21 cellular contexts compared by ENCODE assay signal in genomic region chr17:41406205-41406604, GRCh38. TPM values are rescaled to one million over a fixed set of nuclear protein-coding genes. Genes with fewer than 3 reads are reported as not detected.
DNase-seq lines count a peak whose midpoint lies in the region; TF ChIP-seq lines count a peak whose summit lies in the region.
"Had no signal": no experiment of that assay in that cellular context is flagged by ENCODE, and none has a peak within 500 bp of the region (broad histone marks: within the 10 kb centered on the region; RNA-seq: fewer than 3 reads in every experiment).

No MANE protein-coding gene starts in this region.

- no peaks in the 10 kb centered on the region for H3K79me1 ChIP-seq in mesendoderm (ENCODE audit: low read length)

- no peaks in the 10 kb centered on the region for H3K9me3 ChIP-seq in GM23248 (ENCODE audit: low read depth)
- H3K9me3 ChIP-seq: adrenal gland, colonic mucosa, tibial artery had no signal

- in situ Hi-C loops in GM23248 (cut with MboI): no loop called here

- H3K18ac ChIP-seq in mesendoderm (ENCODE audit: low read length): no peak overlapping the region

- intact Hi-C loops in activated T-helper 1 cell treated with anti-CD3 and anti-CD28 coated beads, Interleukin-12 subunit alpha, Interleukin-12 subunit beta, Interleukin-2, Interleukin-4 antibody, amounts not matched to agents 30 ng/mL and 10 ng/mL and 1 ng/mL, durations not matched to agents 14 hours and 24 hours and 36 hours (cut with micrococcal nuclease): loop anchor here (10.0 kb wide), 1 partner anchor 259 kb away; no protein-coding TSS in a partner anchor

- WGBS in mesendoderm (ENCODE audit: extremely low coverage, insufficient coverage, low lambda C conversion rate): no CpG with 5 or more reads among the region's 5 CpGs
- WGBS in GM23248 (ENCODE audit: low coverage in 1 of 2, low lambda C conversion rate in 2 of 2, missing lambda C conversion rate in 2 of 2), 2 experiments: 72 to 75% methylated on average over 5 of the region's 5 CpGs

- H3K27me3 ChIP-seq in mesendoderm (ENCODE audit: insufficient read depth, low read length, poor library complexity) (no peaks in the 10 kb centered on the region), GM23248 (replicated peaks; ENCODE audit: insufficient read depth) (no peaks in the 10 kb centered on the region)
- H3K27me3 ChIP-seq: adrenal gland, colonic mucosa, tibial artery had no signal

- peaks cover 30% of the 10 kb centered on the region for H3F3A ChIP-seq in GM23248 (ENCODE audit: insufficient read depth)

- H3K36me3 Mint-ChIP-seq in activated T-helper 1 cell treated with anti-CD3 and anti-CD28 coated beads, Interleukin-12 subunit alpha, Interleukin-12 subunit beta, Interleukin-2, Interleukin-4 antibody, amounts not matched to agents 30 ng/mL and 10 ng/mL and 1 ng/mL, durations not matched to agents 14 hours and 24 hours and 36 hours (ENCODE audit: low read depth): peaks cover 2% of the 10 kb centered on the region
- H3K36me3 Mint-ChIP-seq: CD4-positive, alpha-beta memory T cell had no signal

- H3K36me3 ChIP-seq in mesendoderm (ENCODE audit: control insufficient read depth, insufficient read depth, low read length) (no peaks in the 10 kb centered on the region), GM23248 (ENCODE audit: low read depth) (no peaks in the 10 kb centered on the region)
- H3K36me3 ChIP-seq: adrenal gland, colonic mucosa, tibial artery had no signal

- no peak overlapping the region for H2BK15ac ChIP-seq in mesendoderm (replicated peaks; ENCODE audit: low read depth)

- H2BK5ac ChIP-seq in mesendoderm (ENCODE audit: low read length): no peak overlapping the region

- H3K23ac ChIP-seq in mesendoderm (ENCODE audit: low read length): no peak overlapping the region

- H3K4me1 ChIP-seq in mesendoderm (ENCODE audit: control insufficient read depth, low read depth, low read length) (no peaks in the 10 kb centered on the region), GM23248 (ENCODE audit: insufficient read depth) (peaks cover 30% of the 10 kb centered on the region)
- H3K4me1 ChIP-seq: adrenal gland, colonic mucosa, tibial artery had no signal

- H3K27ac Mint-ChIP-seq in activated T-helper 1 cell treated with anti-CD3 and anti-CD28 coated beads, Interleukin-12 subunit alpha, Interleukin-12 subunit beta, Interleukin-2, Interleukin-4 antibody, amounts not matched to agents 30 ng/mL and 10 ng/mL and 1 ng/mL, durations not matched to agents 14 hours and 24 hours and 36 hours: no peak overlapping the region
- H3K27ac Mint-ChIP-seq: activated CD4-positive, alpha-beta T cell treated with anti-CD3 and anti-CD28 coated beads, Interleukin-2, amount 10 ng/mL, durations not matched to agents 24 days and 14 days; T-helper 2 cell treated with Interferon-gamma antibody and Interleukin-4, amounts not matched to agents 5 μg/mL and 100 μg/mL, for 36 hours had no signal

- no peak overlapping the region for H4K8ac ChIP-seq in mesendoderm (ENCODE audit: low read depth, low read length)

- H4K20me1 ChIP-seq in GM23248 (ENCODE audit: insufficient read depth): no peaks in the 10 kb centered on the region

- no peak overlapping the region for H2AK5ac ChIP-seq in mesendoderm (ENCODE audit: low read length)

- no peak overlapping the region for H3K56ac ChIP-seq in mesendoderm (ENCODE audit: low read length)

- H2AFZ ChIP-seq in GM23248: no peak overlapping the region

- H3K4me3 Mint-ChIP-seq in activated T-helper 1 cell treated with anti-CD3 and anti-CD28 coated beads, Interleukin-12 subunit alpha, Interleukin-12 subunit beta, Interleukin-2, Interleukin-4 antibody, amounts not matched to agents 30 ng/mL and 10 ng/mL and 1 ng/mL, durations not matched to agents 14 hours and 24 hours and 36 hours: no peak overlapping the region
- H3K4me3 Mint-ChIP-seq: activated CD4-positive, alpha-beta T cell treated with anti-CD3 and anti-CD28 coated beads, Interleukin-2, amount 10 ng/mL, durations not matched to agents 24 days and 14 days; CD4-positive, alpha-beta memory T cell; T-helper 2 cell treated with Interferon-gamma antibody and Interleukin-4, amounts not matched to agents 5 μg/mL and 100 μg/mL, for 36 hours had no signal

- H3K4me1 Mint-ChIP-seq in activated T-helper 1 cell treated with anti-CD3 and anti-CD28 coated beads, Interleukin-12 subunit alpha, Interleukin-12 subunit beta, Interleukin-2, Interleukin-4 antibody, amounts not matched to agents 30 ng/mL and 10 ng/mL and 1 ng/mL, durations not matched to agents 14 hours and 24 hours and 36 hours (ENCODE audit: low read depth): peaks cover 33% of the 10 kb centered on the region

- H3K79me2 ChIP-seq in mesendoderm (ENCODE audit: control insufficient read depth, insufficient read depth, low read length): no peaks in the 10 kb centered on the region
- no peaks in the 10 kb centered on the region for H3K79me2 ChIP-seq in GM23248 (ENCODE audit: insufficient read depth)

- DNase-seq in EH (ENCODE audit: low read depth) (peak; percentile 41), HT1080 (ENCODE audit: low read depth) (peak; percentile 18), choroid plexus epithelial cell (ENCODE audit: low read depth) (peak; percentile 25), mesendoderm (peak; percentile 33), hippocampal formation (lab: John Stamatoyannopoulos, UW) (no peak), GM23248 (no peak)
- DNase-seq in activated T-helper 1 cell treated with anti-CD3 and anti-CD28 coated beads, Interleukin-12 subunit alpha, Interleukin-12 subunit beta, Interleukin-2, Interleukin-4 antibody, amounts not matched to agents 30 ng/mL and 10 ng/mL and 1 ng/mL, durations not matched to agents 14 hours and 24 hours and 36 hours (ENCODE audit: low spot score): no peak
- DNase-seq: activated CD4-positive, alpha-beta T cell treated with anti-CD3 and anti-CD28 coated beads, Interleukin-2, amount 10 ng/mL, durations not matched to agents 24 days and 14 days; activated T-cell treated with anti-CD3 and anti-CD28 coated beads, Interleukin-2, amount 50 U/mL, for 1 hour; CD4-positive, alpha-beta memory T cell; colonic mucosa; hypothalamus; NCI-H146; NCI-H524; stimulated activated CD4-positive, alpha-beta T cell treated with anti-CD3 and anti-CD28 coated beads, Interleukin-4, amount 100 ng/mL, for 24 hours; tibial artery had no signal

- peak; percentile 11 for TF ChIP-seq CTCF in choroid plexus epithelial cell (conservative IDR thresholded peaks at IDR 0.05; ENCODE audit: low read depth, low read length)

- no peaks in the 10 kb centered on the region for H3K9me2 ChIP-seq in GM23248 (ENCODE audit: insufficient read depth)

- H2BK120ac ChIP-seq in mesendoderm (ENCODE audit: low read depth, low read length): no peak overlapping the region

- no peak overlapping the region for H4K5ac ChIP-seq in mesendoderm (ENCODE audit: low read length)

- H3K27ac ChIP-seq in mesendoderm (ENCODE audit: low read depth, low read length): no peak overlapping the region
- H3K27ac ChIP-seq in GM23248: no peak overlapping the region
- H3K27ac ChIP-seq: adrenal gland, colonic mucosa, tibial artery had no signal

- H3K9me3 Mint-ChIP-seq in activated T-helper 1 cell treated with anti-CD3 and anti-CD28 coated beads, Interleukin-12 subunit alpha, Interleukin-12 subunit beta, Interleukin-2, Interleukin-4 antibody, amounts not matched to agents 30 ng/mL and 10 ng/mL and 1 ng/mL, durations not matched to agents 14 hours and 24 hours and 36 hours: no peaks in the 10 kb centered on the region
- H3K9me3 Mint-ChIP-seq: activated CD4-positive, alpha-beta T cell treated with anti-CD3 and anti-CD28 coated beads, Interleukin-2, amount 10 ng/mL, durations not matched to agents 24 days and 14 days; T-helper 2 cell treated with Interferon-gamma antibody and Interleukin-4, amounts not matched to agents 5 μg/mL and 100 μg/mL, for 36 hours had no signal

- H3K9ac ChIP-seq in mesendoderm (ENCODE audit: low read length) (no peak overlapping the region), GM23248 (no peak overlapping the region)

- no peak overlapping the region for H3K4me2 ChIP-seq in mesendoderm (ENCODE audit: low read length)
- no peak overlapping the region for H3K4me2 ChIP-seq in GM23248 (ENCODE audit: unreplicated experiment)

- peaks cover 6% of the 10 kb centered on the region for H3K27me3 Mint-ChIP-seq in activated T-helper 1 cell treated with anti-CD3 and anti-CD28 coated beads, Interleukin-12 subunit alpha, Interleukin-12 subunit beta, Interleukin-2, Interleukin-4 antibody, amounts not matched to agents 30 ng/mL and 10 ng/mL and 1 ng/mL, durations not matched to agents 14 hours and 24 hours and 36 hours (ENCODE audit: insufficient read depth)
- H3K27me3 Mint-ChIP-seq: activated CD4-positive, alpha-beta T cell treated with anti-CD3 and anti-CD28 coated beads, Interleukin-2, amount 10 ng/mL, durations not matched to agents 24 days and 14 days had no signal

- H3K4me3 ChIP-seq in choroid plexus epithelial cell (ENCODE audit: low read depth, low read length) (no peak overlapping the region), mesendoderm (ENCODE audit: low read length) (no peak overlapping the region), GM23248 (no peak overlapping the region)
- H3K4me3 ChIP-seq: adrenal gland, colonic mucosa, K562, tibial artery had no signal

- no peak overlapping the region for H3K4ac ChIP-seq in mesendoderm (ENCODE audit: low read depth, low read length)

RNA-seq across cellular contexts. Expression of gene KRT31, which starts 8.8 kb away (rescaled TPM):
- not detected in 2 replicates for total RNA-seq in HT1080 (2014; rRNA removed; shearing (Covaris generic))
- polyA plus RNA-seq in HT1080 (2015; cell fraction: cytosol; rRNA removed): not detected in 2 replicates
- not detected in 2 replicates for polyA plus RNA-seq in HT1080 (2015; cell fraction: nucleus; rRNA removed)
- not detected for polyA plus RNA-seq in mesendoderm (2013, experiment 1 of 2)
- not detected for polyA plus RNA-seq in mesendoderm (2013, experiment 2 of 2)
- not detected in 2 replicates for total RNA-seq in GM23248 (2014; rRNA removed; shearing (Covaris generic))
- not detected in 2 replicates for polyA plus RNA-seq in GM23248 (2016; fragmentation: Nextera tagmentation; extraction: Ambion mirVana)
- not detected in 2 replicates for total RNA-seq in activated T-helper 1 cell treated with anti-CD3 and anti-CD28 coated beads, Interleukin-12 subunit alpha, Interleukin-12 subunit beta, Interleukin-2, Interleukin-4 antibody, amounts not matched to agents 30 ng/mL and 10 ng/mL and 1 ng/mL, durations not matched to agents 14 hours and 24 hours and 36 hours
- total RNA-seq: activated CD4-positive, alpha-beta T cell treated with anti-CD3 and anti-CD28 coated beads, Interleukin-2, amount 10 ng/mL, durations not matched to agents 24 days and 14 days; adrenal gland; CD4-positive, alpha-beta memory T cell; colonic mucosa; K562; lung microvascular endothelial cell had no signal
- polyA plus RNA-seq: adrenal gland; CD4-positive, alpha-beta memory T cell; K562; neural cell had no signal

RNA-seq across cellular contexts. Expression of gene KRT37, which starts 18.2 kb away (rescaled TPM):
- not detected in 2 replicates for total RNA-seq in HT1080 (2014; rRNA removed; shearing (Covaris generic))
- polyA plus RNA-seq in HT1080 (2015; cell fraction: cytosol; rRNA removed): not detected in 2 replicates
- not detected in 2 replicates for polyA plus RNA-seq in HT1080 (2015; cell fraction: nucleus; rRNA removed)
- polyA plus RNA-seq in mesendoderm (2013, experiment 1 of 2): not detected
- polyA plus RNA-seq in mesendoderm (2013, experiment 2 of 2): not detected
- not detected in 2 replicates for total RNA-seq in GM23248 (2014; rRNA removed; shearing (Covaris generic))
- polyA plus RNA-seq in GM23248 (2016; fragmentation: Nextera tagmentation; extraction: Ambion mirVana): not detected in 2 replicates
- total RNA-seq in activated T-helper 1 cell treated with anti-CD3 and anti-CD28 coated beads, Interleukin-12 subunit alpha, Interleukin-12 subunit beta, Interleukin-2, Interleukin-4 antibody, amounts not matched to agents 30 ng/mL and 10 ng/mL and 1 ng/mL, durations not matched to agents 14 hours and 24 hours and 36 hours: not detected in 2 replicates
- total RNA-seq: activated CD4-positive, alpha-beta T cell treated with anti-CD3 and anti-CD28 coated beads, Interleukin-2, amount 10 ng/mL, durations not matched to agents 24 days and 14 days; adrenal gland; CD4-positive, alpha-beta memory T cell; colonic mucosa; K562; lung microvascular endothelial cell had no signal
- polyA plus RNA-seq: adrenal gland; CD4-positive, alpha-beta memory T cell; K562; neural cell had no signal

RNA-seq across cellular contexts. Expression of gene KRT34, which starts 24.1 kb away (rescaled TPM):
- 0.80 and 1.2 TPM in 2 replicates for total RNA-seq in HT1080 (2014; rRNA removed; shearing (Covaris generic))
- polyA plus RNA-seq in HT1080 (2015; cell fraction: cytosol; rRNA removed): 1.3 and 1.5 TPM in 2 replicates
- 0.36 and 0.62 TPM in 2 replicates for polyA plus RNA-seq in HT1080 (2015; cell fraction: nucleus; rRNA removed)
- not detected for polyA plus RNA-seq in mesendoderm (2013, experiment 1 of 2)
- not detected for polyA plus RNA-seq in mesendoderm (2013, experiment 2 of 2)
- 73.5 and 77.8 TPM in 2 replicates for total RNA-seq in GM23248 (2014; rRNA removed; shearing (Covaris generic))
- polyA plus RNA-seq in GM23248 (2016; fragmentation: Nextera tagmentation; extraction: Ambion mirVana): 39.8 and 42.2 TPM in 2 replicates
- not detected in 2 replicates for total RNA-seq in activated T-helper 1 cell treated with anti-CD3 and anti-CD28 coated beads, Interleukin-12 subunit alpha, Interleukin-12 subunit beta, Interleukin-2, Interleukin-4 antibody, amounts not matched to agents 30 ng/mL and 10 ng/mL and 1 ng/mL, durations not matched to agents 14 hours and 24 hours and 36 hours
- total RNA-seq: activated CD4-positive, alpha-beta T cell treated with anti-CD3 and anti-CD28 coated beads, Interleukin-2, amount 10 ng/mL, durations not matched to agents 24 days and 14 days; adrenal gland; CD4-positive, alpha-beta memory T cell; colonic mucosa; K562; lung microvascular endothelial cell had no signal
- polyA plus RNA-seq: adrenal gland; CD4-positive, alpha-beta memory T cell; K562; neural cell had no signal

RNA-seq across cellular contexts. Expression of gene KRT38, which starts 34.6 kb away (rescaled TPM):
- not detected in 2 replicates for total RNA-seq in HT1080 (2014; rRNA removed; shearing (Covaris generic))
- polyA plus RNA-seq in HT1080 (2015; cell fraction: cytosol; rRNA removed): not detected in 2 replicates
- polyA plus RNA-seq in HT1080 (2015; cell fraction: nucleus; rRNA removed): not detected in 2 replicates
- polyA plus RNA-seq in mesendoderm (2013, experiment 1 of 2): not detected
- not detected for polyA plus RNA-seq in mesendoderm (2013, experiment 2 of 2)
- not detected in 2 replicates for total RNA-seq in GM23248 (2014; rRNA removed; shearing (Covaris generic))
- polyA plus RNA-seq in GM23248 (2016; fragmentation: Nextera tagmentation; extraction: Ambion mirVana): not detected in 2 replicates
- total RNA-seq in activated T-helper 1 cell treated with anti-CD3 and anti-CD28 coated beads, Interleukin-12 subunit alpha, Interleukin-12 subunit beta, Interleukin-2, Interleukin-4 antibody, amounts not matched to agents 30 ng/mL and 10 ng/mL and 1 ng/mL, durations not matched to agents 14 hours and 24 hours and 36 hours: not detected in 2 replicates
- total RNA-seq: activated CD4-positive, alpha-beta T cell treated with anti-CD3 and anti-CD28 coated beads, Interleukin-2, amount 10 ng/mL, durations not matched to agents 24 days and 14 days; adrenal gland; CD4-positive, alpha-beta memory T cell; colonic mucosa; K562; lung microvascular endothelial cell had no signal
- polyA plus RNA-seq: adrenal gland; CD4-positive, alpha-beta memory T cell; K562; neural cell had no signal

RNA-seq across cellular contexts. Expression of gene KRT33B, which starts 36.6 kb away (rescaled TPM):
- not detected in 2 replicates for total RNA-seq in HT1080 (2014; rRNA removed; shearing (Covaris generic))
- not detected in 2 replicates for polyA plus RNA-seq in HT1080 (2015; cell fraction: cytosol; rRNA removed)
- polyA plus RNA-seq in HT1080 (2015; cell fraction: nucleus; rRNA removed): not detected in 2 replicates
- not detected for polyA plus RNA-seq in mesendoderm (2013, experiment 1 of 2)
- not detected for polyA plus RNA-seq in mesendoderm (2013, experiment 2 of 2)
- 0.25 and 0.76 TPM in 2 replicates for total RNA-seq in GM23248 (2014; rRNA removed; shearing (Covaris generic))
- polyA plus RNA-seq in GM23248 (2016; fragmentation: Nextera tagmentation; extraction: Ambion mirVana): 1.0 and 1.2 TPM in 2 replicates
- not detected in 2 replicates for total RNA-seq in activated T-helper 1 cell treated with anti-CD3 and anti-CD28 coated beads, Interleukin-12 subunit alpha, Interleukin-12 subunit beta, Interleukin-2, Interleukin-4 antibody, amounts not matched to agents 30 ng/mL and 10 ng/mL and 1 ng/mL, durations not matched to agents 14 hours and 24 hours and 36 hours
- total RNA-seq: activated CD4-positive, alpha-beta T cell treated with anti-CD3 and anti-CD28 coated beads, Interleukin-2, amount 10 ng/mL, durations not matched to agents 24 days and 14 days; adrenal gland; CD4-positive, alpha-beta memory T cell; colonic mucosa; K562; lung microvascular endothelial cell had no signal
- polyA plus RNA-seq: adrenal gland; CD4-positive, alpha-beta memory T cell; K562; neural cell had no signal

Comparison
In these comparisons a context has a peak if more than half of its experiments do, and no peak if none do; other contexts are left out.
1. DNase-seq: peak in EH (single experiment), HT1080 (single experiment), choroid plexus epithelial cell (single experiment) and mesendoderm (single experiment); none in hippocampal formation (0 of 2), GM23248 (single experiment) and activated T-helper 1 cell treated with anti-CD3 and anti-CD28 coated beads, Interleukin-12 subunit alpha, Interleukin-12 subunit beta, Interleukin-2, Interleukin-4 antibody, amounts not matched to agents 30 ng/mL and 10 ng/mL and 1 ng/mL, durations not matched to agents 14 hours and 24 hours and 36 hours (single experiment).
2. RNA of gene KRT34, which starts 24.1 kb away (total RNA-seq): 73.5 to 77.8 TPM in GM23248; 0.80 to 1.2 TPM in HT1080 and not detected in activated T-helper 1 cell treated with anti-CD3 and anti-CD28 coated beads, Interleukin-12 subunit alpha, Interleukin-12 subunit beta, Interleukin-2, Interleukin-4 antibody, amounts not matched to agents 30 ng/mL and 10 ng/mL and 1 ng/mL, durations not matched to agents 14 hours and 24 hours and 36 hours; every median in the first group is over 10 times any median in the second.